25 cellular contexts compared by ENCODE assay signal in genomic region chr7:40544277-40544723, GRCh38.
DNase-seq lines count a peak whose midpoint lies in the region; ATAC-seq and TF ChIP-seq lines count a peak whose summit lies in the region.
"Had no signal": no experiment of that assay in that cellular context is flagged by ENCODE, and none has a peak within 500 bp of the region (broad histone marks: within the 10 kb centered on the region; RNA-seq: fewer than 3 reads in every experiment).

No MANE protein-coding gene starts in this region.

- H3K27ac ChIP-seq in GM23248 (no peak overlapping the region), right cardiac atrium (ENCODE audit: low read length) (no peak overlapping the region), smooth muscle cell (ENCODE audit: low read depth) (peak overlapping the region; percentile 47)
- H3K27ac ChIP-seq: BLaER1 treated with 17β-estradiol and CSF1 and Interleukin-3, amounts not matched to agents 10 nM and 100 nM; foreskin keratinocyte; prostate gland; RWPE1; VCaP had no signal

- peak overlapping the region; percentile 91 for H3K27ac Mint-ChIP-seq in chondrocyte (ENCODE audit: unreplicated experiment)
- H3K27ac Mint-ChIP-seq: activated CD8-positive, alpha-beta memory T cell treated with anti-CD3 and anti-CD28 coated beads, Interleukin-2, amount 10 ng/mL, durations not matched to agents 7 days and 5 days; activated T-cell treated with anti-CD3 and anti-CD28 coated beads, Interleukin-2, amount 50 U/mL, for 72 hours; T-helper 2 cell treated with Interferon-gamma antibody and Interleukin-4, amounts not matched to agents 5 μg/mL and 100 μg/mL, for 36 hours had no signal

- H3K27me3 ChIP-seq in GM23248 (replicated peaks; ENCODE audit: insufficient read depth) (no peaks in the 10 kb centered on the region), right cardiac atrium (ENCODE audit: control insufficient read depth, insufficient read depth) (no peaks in the 10 kb centered on the region), smooth muscle cell (ENCODE audit: low read depth) (no peaks in the 10 kb centered on the region)
- H3K27me3 ChIP-seq: BLaER1 treated with 17β-estradiol and CSF1 and Interleukin-3, amounts not matched to agents 10 nM and 100 nM; foreskin keratinocyte had no signal

- peaks cover 5% of the 10 kb centered on the region for H3K9me3 Mint-ChIP-seq in chondrocyte (ENCODE audit: low read depth)
- H3K9me3 Mint-ChIP-seq: T-helper 2 cell treated with Interferon-gamma antibody and Interleukin-4, amounts not matched to agents 5 μg/mL and 100 μg/mL, for 36 hours had no signal

- TF ChIP-seq CTCF in chondrocyte (IDR thresholded peaks at IDR 0.05) (no peak), smooth muscle cell (IDR thresholded peaks at IDR 0.05; ENCODE audit: borderline replicate concordance, insufficient read depth, poor library complexity, severe bottlenecking) (no peak)

- H3K79me2 ChIP-seq in GM23248 (ENCODE audit: insufficient read depth) (no peaks in the 10 kb centered on the region), smooth muscle cell (ENCODE audit: low read depth) (no peaks in the 10 kb centered on the region)

- H3K4me3 ChIP-seq in GM23248 (no peak overlapping the region), right cardiac atrium (ENCODE audit: low read length) (no peak overlapping the region), smooth muscle cell (no peak overlapping the region)
- H3K4me3 ChIP-seq: HAP-1, prostate gland, skin epidermis had no signal

- H4K20me1 ChIP-seq in GM23248 (ENCODE audit: insufficient read depth) = no peaks in the 10 kb centered on the region
- no peaks in the 10 kb centered on the region for H4K20me1 ChIP-seq in smooth muscle cell (ENCODE audit: low read depth)
- H4K20me1 ChIP-seq: BLaER1 treated with 17β-estradiol and CSF1 and Interleukin-3, amounts not matched to agents 10 nM and 100 nM had no signal

- H3K9me3 ChIP-seq in GM23248 (ENCODE audit: low read depth) = no peaks in the 10 kb centered on the region
- H3K9me3 ChIP-seq in right cardiac atrium (ENCODE audit: control insufficient read depth, low read length) = no peaks in the 10 kb centered on the region
- H3K9me3 ChIP-seq in smooth muscle cell (replicated peaks; ENCODE audit: low read depth) = no peaks in the 10 kb centered on the region
- H3K9me3 ChIP-seq: BLaER1 treated with 17β-estradiol and CSF1 and Interleukin-3, amounts not matched to agents 10 nM and 100 nM; HAP-1; prostate gland had no signal

- no peaks in the 10 kb centered on the region for H3K36me3 ChIP-seq in GM23248 (ENCODE audit: low read depth)
- no peaks in the 10 kb centered on the region for H3K36me3 ChIP-seq in smooth muscle cell (ENCODE audit: low read depth)
- H3K36me3 ChIP-seq: BLaER1 treated with 17β-estradiol and CSF1 and Interleukin-3, amounts not matched to agents 10 nM and 100 nM; HAP-1; prostate gland had no signal

- H3K4me1 ChIP-seq in GM23248 (ENCODE audit: insufficient read depth) = peaks cover 42% of the 10 kb centered on the region
- H3K4me1 ChIP-seq in right cardiac atrium (ENCODE audit: control insufficient read depth, insufficient read depth, low read length) = no peaks in the 10 kb centered on the region
- no peaks in the 10 kb centered on the region for H3K4me1 ChIP-seq in smooth muscle cell (ENCODE audit: low read depth)
- H3K4me1 ChIP-seq: HAP-1, prostate gland had no signal

- H3K9me2 ChIP-seq in GM23248 (ENCODE audit: insufficient read depth) = no peaks in the 10 kb centered on the region

- peaks cover 2% of the 10 kb centered on the region for H3K36me3 Mint-ChIP-seq in chondrocyte (ENCODE audit: low read depth)
- H3K36me3 Mint-ChIP-seq: activated CD8-positive, alpha-beta memory T cell treated with anti-CD3 and anti-CD28 coated beads, Interleukin-2, amount 10 ng/mL, durations not matched to agents 7 days and 5 days had no signal

- intact Hi-C loops in right cardiac atrium (cut with DNase I) = no loop called here

- in situ Hi-C loops in GM23248 (cut with MboI) = no loop called here

- WGBS in GM23248 (ENCODE audit: low coverage in 1 of 2, low lambda C conversion rate in 2 of 2, missing lambda C conversion rate in 2 of 2), 2 experiments = 28 to 36% methylated on average over 6 of the region's 6 CpGs
- WGBS in right cardiac atrium = 53% methylated on average over 6 of the region's 6 CpGs
- WGBS in smooth muscle cell (ENCODE audit: low lambda C conversion rate) = 18% methylated on average over 6 of the region's 6 CpGs

- H3K4me2 ChIP-seq in GM23248 (ENCODE audit: unreplicated experiment) (no peak overlapping the region), smooth muscle cell (peak overlapping the region; percentile 51)

- DNase-seq in GM23248 (peak; percentile 11), chondrocyte (ENCODE audit: low spot score) (no peak), right cardiac atrium (peak in 2 of 3 donors; percentile 27 to 40), smooth muscle cell (lab: John Stamatoyannopoulos, UW; ENCODE audit: unreplicated experiment) (no peak), NK-92 (lab: John Stamatoyannopoulos, UW; ENCODE audit: unreplicated experiment) (no peak), NCI-H446 (lab: John Stamatoyannopoulos, UW) (no peak), NCI-H748 (lab: John Stamatoyannopoulos, UW; ENCODE audit: unreplicated experiment) (no peak)
- DNase-seq: ACHN; activated CD4-positive, alpha-beta T cell treated with anti-CD3 and anti-CD28 coated beads for 48 hours; activated CD8-positive, alpha-beta memory T cell treated with anti-CD3 and anti-CD28 coated beads, Interleukin-2, amount 10 ng/mL, durations not matched to agents 7 days and 5 days; activated naive CD4-positive, alpha-beta T cell treated with anti-CD3 and anti-CD28 coated beads, Interleukin-2, amount 50 U/mL, for 16 hours; activated T-cell treated with anti-CD3 and anti-CD28 coated beads, Interleukin-2, amount 50 U/mL, for 72 hours; central memory CD4-positive, alpha-beta T cell; foreskin keratinocyte; NCI-H1694 treated with DMSO at 0.1 percent for 48 hours; NCI-H748 treated with DMSO at 0.1 percent for 48 hours; stimulated activated CD4-positive, alpha-beta T cell treated with anti-CD3 and anti-CD28 coated beads, Interleukin-2, amount 100 ng/mL, for 24 hours had no signal

- peaks cover 9% of the 10 kb centered on the region for H3F3A ChIP-seq in GM23248 (ENCODE audit: insufficient read depth)
- H3F3A ChIP-seq in smooth muscle cell (ENCODE audit: low read depth) = peaks cover 9% of the 10 kb centered on the region

- no peaks in the 10 kb centered on the region for H3K27me3 Mint-ChIP-seq in chondrocyte (ENCODE audit: low read depth)
- H3K27me3 Mint-ChIP-seq: activated CD8-positive, alpha-beta memory T cell treated with anti-CD3 and anti-CD28 coated beads, Interleukin-2, amount 10 ng/mL, durations not matched to agents 7 days and 5 days had no signal

- H3K9ac ChIP-seq in GM23248 (no peak overlapping the region), smooth muscle cell (ENCODE audit: low read depth) (peak overlapping the region; percentile 2)
- H3K9ac ChIP-seq: BLaER1 treated with 17β-estradiol and CSF1 and Interleukin-3, amounts not matched to agents 10 nM and 100 nM had no signal

- ATAC-seq in right cardiac atrium (peak in 1 of 2 donors; percentile 79), GM21737 (IDR thresholded peaks at IDR 0.05; ENCODE audit: unreplicated experiment) (no peak)
- ATAC-seq: activated CD8-positive, alpha-beta memory T cell treated with anti-CD3 and anti-CD28 coated beads, Interleukin-2, amount 10 ng/mL, durations not matched to agents 7 days and 5 days; activated T-cell treated with anti-CD3 and anti-CD28 coated beads, Interleukin-2, amount 50 U/mL, for 72 hours; foreskin keratinocyte had no signal

- peak overlapping the region; percentile 9 for H3K4me3 Mint-ChIP-seq in chondrocyte (ENCODE audit: unreplicated experiment)
- H3K4me3 Mint-ChIP-seq: activated CD8-positive, alpha-beta memory T cell treated with anti-CD3 and anti-CD28 coated beads, Interleukin-2, amount 10 ng/mL, durations not matched to agents 7 days and 5 days; activated T-cell treated with anti-CD3 and anti-CD28 coated beads, Interleukin-2, amount 50 U/mL, for 72 hours; T-helper 2 cell treated with Interferon-gamma antibody and Interleukin-4, amounts not matched to agents 5 μg/mL and 100 μg/mL, for 36 hours had no signal

- peaks cover 68% of the 10 kb centered on the region for H3K4me1 Mint-ChIP-seq in chondrocyte (ENCODE audit: low read depth)
- H3K4me1 Mint-ChIP-seq: activated CD8-positive, alpha-beta memory T cell treated with anti-CD3 and anti-CD28 coated beads, Interleukin-2, amount 10 ng/mL, durations not matched to agents 7 days and 5 days had no signal

- H2AFZ ChIP-seq in GM23248 (no peak overlapping the region), smooth muscle cell (ENCODE audit: low read depth) (no peak overlapping the region)

Comparison
In these comparisons a context has a peak if more than half of its experiments do, and no peak if none do; other contexts are left out.
1. DNase-seq: peak in GM23248 (single experiment) and right cardiac atrium (2 of 3); none in chondrocyte (single experiment), smooth muscle cell (single experiment), NK-92 (single experiment), NCI-H446 (0 of 2) and NCI-H748 (single experiment).